Comparison of ENCODE assay signal across 8 cellular contexts in the genomic region with DNA sequence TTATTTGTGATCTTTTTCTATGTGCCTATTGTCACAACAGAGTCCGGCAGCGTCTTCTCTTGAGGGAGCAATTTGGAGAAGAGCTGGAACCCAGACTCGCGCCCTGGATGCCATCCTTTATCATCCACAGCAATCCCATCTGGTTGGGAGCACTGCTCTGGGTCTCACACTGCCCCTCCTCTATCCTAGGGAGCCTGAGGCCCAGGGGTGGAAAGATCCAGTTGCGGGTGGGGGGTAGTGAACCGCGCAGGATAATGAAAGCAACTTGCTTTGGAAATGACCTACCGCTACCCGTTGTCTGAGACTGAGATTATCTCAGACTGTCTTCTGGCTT. TPM values are rescaled to one million over a fixed set of nuclear protein-coding genes. Genes with fewer than 3 reads are reported as not detected.
A peak's percentile ranks its signal among the peaks of the same experiment; 100 is the strongest.
DNase-seq lines count a peak whose midpoint lies in the region; ATAC-seq and TF ChIP-seq lines count a peak whose summit lies in the region.

No MANE protein-coding gene starts in this region.

- no peak overlapping the region for H2AFZ ChIP-seq in OCI-LY3 (ENCODE audit: low read depth, low read length)
- H2AFZ ChIP-seq in neuronal stem cell (ENCODE audit: low read length), result peak overlapping the region; percentile 71

- no peaks in the 10 kb centered on the region for H3K9me3 Mint-ChIP-seq in Caco-2 (ENCODE audit: unreplicated experiment)
- H3K9me3 Mint-ChIP-seq in endodermal cell, result no peaks in the 10 kb centered on the region

- H2BK15ac ChIP-seq in neuronal stem cell (ENCODE audit: low read length), result no peak overlapping the region

- 0 to 14% methylated on average over 2 to 9 of the region's 9 CpGs for WGBS in endodermal cell (ENCODE audit: insufficient coverage in 1 of 2, insufficient read length in 1 of 2), 2 experiments
- WGBS in neuronal stem cell (ENCODE audit: extremely low coverage in 2 of 2, insufficient read length in 2 of 2, insufficient replicate concordance in 1 of 2), 2 donors, result no CpG with 5 or more reads among the region's 9 CpGs

- H3K27me3 ChIP-seq in Caco-2 (replicated peaks; ENCODE audit: control insufficient read depth, insufficient read depth, low read length) (no peaks in the 10 kb centered on the region), OCI-LY3 (ENCODE audit: low read depth, low read length) (no peaks in the 10 kb centered on the region), endodermal cell (ENCODE audit: control insufficient read depth, insufficient read depth, low read length, poor library complexity, severe bottlenecking) (no peaks in the 10 kb centered on the region), neuronal stem cell (ENCODE audit: control insufficient read depth in 3 of 3, insufficient read depth in 3 of 3, low read depth in 1 of 3, low read length in 3 of 3) (no peaks in the 10 kb centered on the region)

- no peak overlapping the region for H2BK120ac ChIP-seq in neuronal stem cell (ENCODE audit: low read depth, low read length)

- H3K9me3 ChIP-seq in Caco-2 (no peaks in the 10 kb centered on the region), OCI-LY3 (ENCODE audit: insufficient read depth, low read length) (no peaks in the 10 kb centered on the region), endodermal cell (ENCODE audit: control insufficient read depth, low read length) (no peaks in the 10 kb centered on the region), neuronal stem cell (replicated peaks in 1 of 2; ENCODE audit: control insufficient read depth in 2 of 2, insufficient read depth in 1 of 2, low read depth in 1 of 2, low read length in 2 of 2) (no peaks in the 10 kb centered on the region)

- peak overlapping the region; percentile 45 for H3K4me3 ChIP-seq in Caco-2 (ENCODE audit: low read depth, low read length)
- H3K4me3 ChIP-seq in OCI-LY3 (ENCODE audit: low read length), result peak overlapping the region; percentile 84
- peak overlapping the region; percentile 93 for H3K4me3 ChIP-seq in endodermal cell (ENCODE audit: low read length)
- peak overlapping the region; percentile 92 to 99 for H3K4me3 ChIP-seq in neuronal stem cell (ENCODE audit: low read length in 2 of 2)

- no peak overlapping the region for H3K27ac ChIP-seq in OCI-LY3 (ENCODE audit: low read length)
- H3K27ac ChIP-seq in endodermal cell (ENCODE audit: low read depth, low read length), result peak overlapping the region; percentile 77
- H3K27ac ChIP-seq in neuronal stem cell (replicated peaks; ENCODE audit: low read length), result no peak overlapping the region

- H3K9ac ChIP-seq in OCI-LY3 (ENCODE audit: low read length) (peak overlapping the region; percentile 73), endodermal cell (ENCODE audit: extremely low read depth, low read length, poor library complexity, severe bottlenecking) (peak overlapping the region; percentile 67), neuronal stem cell (ENCODE audit: low read depth, low read length, poor library complexity) (peak overlapping the region; percentile 86)

- no peak overlapping the region for H2BK12ac ChIP-seq in neuronal stem cell (ENCODE audit: low read length)

- peak overlapping the region; percentile 74 for H3K27ac Mint-ChIP-seq in Caco-2 (ENCODE audit: unreplicated experiment)
- peak overlapping the region; percentile 94 for H3K27ac Mint-ChIP-seq in endodermal cell

- intact Hi-C loops in Caco-2 (cut with micrococcal nuclease; ENCODE audit: unreplicated experiment), result loop anchor here (1.0 to 2.0 kb wide), 5 partner anchors 7 to 48 kb away; partner anchors contain the start of genes MRPL53, PCGF1 and TTC31

- no TSS peak for BruUV-seq in Caco-2 (replicated peaks; lab: Mats Ljungman, UMichigan)

- TF ChIP-seq CTCF in Caco-2 (IDR thresholded peaks at IDR 0.05; ENCODE audit: insufficient read depth in 1 of 2, low read depth in 1 of 2, low read length in 1 of 2, severe bottlenecking in 1 of 2, unreplicated experiment in 1 of 2), result no peak
- TF ChIP-seq CTCF in OCI-LY3 (IDR thresholded peaks at IDR 0.05; ENCODE audit: low read depth, low read length), result no peak
- TF ChIP-seq CTCF in endodermal cell (conservative IDR thresholded peaks at IDR 0.05), result no peak

- H3K36me3 ChIP-seq in Caco-2 (ENCODE audit: control insufficient read depth, insufficient read depth, low read length) (peaks cover 4% of the 10 kb centered on the region), OCI-LY3 (replicated peaks; ENCODE audit: low read depth, low read length) (peaks cover 24% of the 10 kb centered on the region), endodermal cell (ENCODE audit: control insufficient read depth, insufficient read depth, low read length) (peaks cover 28% of the 10 kb centered on the region), neuronal stem cell (replicated peaks in 1 of 2; ENCODE audit: control insufficient read depth in 2 of 2, insufficient read depth in 2 of 2, low read length in 2 of 2) (peaks cover 24 to 43% of the 10 kb centered on the region in 2 donors)

- H3K27me3 Mint-ChIP-seq in Caco-2 (ENCODE audit: insufficient read depth, unreplicated experiment) (no peaks in the 10 kb centered on the region), endodermal cell (ENCODE audit: insufficient read depth) (no peaks in the 10 kb centered on the region)

- H3K4me3 Mint-ChIP-seq in Caco-2 (ENCODE audit: unreplicated experiment) (peak overlapping the region; percentile 95), endodermal cell (peak overlapping the region; percentile 83)

- H3K14ac ChIP-seq in neuronal stem cell (ENCODE audit: low read length), result no peak overlapping the region

- H3K4me2 ChIP-seq in OCI-LY3 (ENCODE audit: low read length), result peak overlapping the region; percentile 93
- peak overlapping the region; percentile 87 for H3K4me2 ChIP-seq in neuronal stem cell (ENCODE audit: insufficient read depth, low read length, poor library complexity, severe bottlenecking)

- no peak overlapping the region for H3K18ac ChIP-seq in neuronal stem cell (ENCODE audit: low read length)

- DNase-seq in Caco-2 (no peak), endodermal cell (no peak), neuronal stem cell (ENCODE audit: low spot score) (no peak), HT-29 (ENCODE audit: low spot score) (no peak), iPS-NIHi11 (ENCODE audit: low spot score) (no peak), AG08396 (ENCODE audit: low spot score) (no peak)

- H3K79me2 ChIP-seq in OCI-LY3 (ENCODE audit: low read length), result peaks cover 25% of the 10 kb centered on the region

- H3K4ac ChIP-seq in neuronal stem cell (ENCODE audit: low read length), result no peak overlapping the region

- POLR2A ChIA-PET in Caco-2 (lab: Charles Lee), result interaction anchor here (0.7 to 2.7 kb wide), 10 partner anchors 8 to 630 kb away, joined by 3 to 24 read pairs (median 6); partner anchors contain the start of genes AUP1, HTRA2, MRPL53 and STAMBP

- no peak overlapping the region for H4K8ac ChIP-seq in neuronal stem cell (ENCODE audit: low read depth, low read length)

- no peak overlapping the region for H2BK5ac ChIP-seq in neuronal stem cell (ENCODE audit: low read length)

- no peak for ATAC-seq in HG03108 (IDR thresholded peaks at IDR 0.05; ENCODE audit: unreplicated experiment)

- H3K36me3 Mint-ChIP-seq in Caco-2 (ENCODE audit: insufficient read depth, unreplicated experiment) (peaks cover 71% of the 10 kb centered on the region), endodermal cell (ENCODE audit: low read depth) (peaks cover 27% of the 10 kb centered on the region)

- peaks cover 8% of the 10 kb centered on the region for H3K79me1 ChIP-seq in neuronal stem cell (ENCODE audit: low read depth, low read length)

- H4K20me1 ChIP-seq in OCI-LY3 (ENCODE audit: insufficient read depth, low read length), result no peaks in the 10 kb centered on the region

- H4K91ac ChIP-seq in neuronal stem cell (ENCODE audit: low read depth, low read length, poor library complexity), result no peak overlapping the region

- CTCF ChIA-PET in Caco-2 (lab: Charles Lee), result interaction anchor here (0.5 to 1.6 kb wide), 7 partner anchors 8 to 67 kb away, joined by 3 to 8 read pairs (median 6); partner anchors contain the start of genes CCDC142, MRPL53 and TTC31

- H3K4me1 Mint-ChIP-seq in Caco-2 (ENCODE audit: low read depth, unreplicated experiment) (peaks cover 41% of the 10 kb centered on the region), endodermal cell (peaks cover 27% of the 10 kb centered on the region)

- H3K4me1 ChIP-seq in Caco-2 (peaks cover 10% of the 10 kb centered on the region; the same call in 1 of the 2 replicates), OCI-LY3 (ENCODE audit: low read length) (peaks cover 25% of the 10 kb centered on the region), endodermal cell (ENCODE audit: control insufficient read depth, insufficient read depth, low read length) (no peaks in the 10 kb centered on the region), neuronal stem cell (ENCODE audit: control insufficient read depth in 2 of 2, insufficient read depth in 1 of 2, low read depth in 1 of 2, low read length in 2 of 2) (peaks cover 7 to 18% of the 10 kb centered on the region in 2 donors)

- H3K23ac ChIP-seq in neuronal stem cell (ENCODE audit: low read depth, low read length, poor library complexity), result no peak overlapping the region

- H2AK5ac ChIP-seq in neuronal stem cell (ENCODE audit: low read depth, low read length), result peak overlapping the region; percentile 77

RNA-seq across cellular contexts. Expression of gene WBP1, which starts 0.7 kb away (rescaled TPM):
- 53.4 and 54.8 TPM in 2 replicates for total RNA-seq in Caco-2 (2022)
- total RNA-seq in endodermal cell, result 100 to 1,000 TPM; 110 to 116 TPM
- 121 TPM for polyA plus RNA-seq in endodermal cell (2013, experiment 1 of 2)
- polyA plus RNA-seq in endodermal cell (2013, experiment 2 of 2), result 102 TPM
- polyA plus RNA-seq in neuronal stem cell (2013, experiment 1 of 2), result 148 TPM
- polyA plus RNA-seq in neuronal stem cell (2013, experiment 2 of 2), result 146 TPM
- 71.2 and 76.1 TPM in 2 replicates for total RNA-seq in HT-29 (2014; rRNA removed; shearing (Covaris generic))

RNA-seq across cellular contexts. Expression of gene INO80B, which starts 4.0 kb away (rescaled TPM):
- total RNA-seq in Caco-2 (2022), result 25.2 and 29.1 TPM in 2 replicates
- total RNA-seq in endodermal cell, result 10 to 100 TPM; 23.9 to 38.8 TPM
- 23.4 TPM for polyA plus RNA-seq in endodermal cell (2013, experiment 1 of 2)
- 17.1 TPM for polyA plus RNA-seq in endodermal cell (2013, experiment 2 of 2)
- polyA plus RNA-seq in neuronal stem cell (2013, experiment 1 of 2), result 17.7 TPM
- 17.8 TPM for polyA plus RNA-seq in neuronal stem cell (2013, experiment 2 of 2)
- total RNA-seq in HT-29 (2014; rRNA removed; shearing (Covaris generic)), result 26.0 and 34.6 TPM in 2 replicates

RNA-seq across cellular contexts. Expression of gene MOGS, which starts 6.3 kb away (rescaled TPM):
- total RNA-seq in Caco-2 (2022), result 70.5 and 71.1 TPM in 2 replicates
- total RNA-seq in endodermal cell, result 10 to 100 TPM; 64.8 to 72.9 TPM
- polyA plus RNA-seq in endodermal cell (2013, experiment 1 of 2), result 48.1 TPM
- polyA plus RNA-seq in endodermal cell (2013, experiment 2 of 2), result 46.6 TPM
- 39.6 TPM for polyA plus RNA-seq in neuronal stem cell (2013, experiment 1 of 2)
- 38.5 TPM for polyA plus RNA-seq in neuronal stem cell (2013, experiment 2 of 2)
- 84.7 and 91.9 TPM in 2 replicates for total RNA-seq in HT-29 (2014; rRNA removed; shearing (Covaris generic))

RNA-seq across cellular contexts. Expression of gene MRPL53, which starts 13.6 kb away (rescaled TPM):
- 88.4 and 102 TPM in 2 replicates for total RNA-seq in Caco-2 (2022)
- total RNA-seq in endodermal cell, result 10 to 100 TPM; 50.9 to 62.7 TPM
- 50.6 TPM for polyA plus RNA-seq in endodermal cell (2013, experiment 1 of 2)
- polyA plus RNA-seq in endodermal cell (2013, experiment 2 of 2), result 44.2 TPM
- polyA plus RNA-seq in neuronal stem cell (2013, experiment 1 of 2), result 80.8 TPM
- polyA plus RNA-seq in neuronal stem cell (2013, experiment 2 of 2), result 80.5 TPM
- 39.4 and 55.2 TPM in 2 replicates for total RNA-seq in HT-29 (2014; rRNA removed; shearing (Covaris generic))

RNA-seq across cellular contexts. Expression of gene RTKN, which starts 17.2 kb away (rescaled TPM):
- total RNA-seq in Caco-2 (2022) (123 and 139 TPM in 2 replicates), endodermal cell (100 to 1,000 TPM in 1 of 2 donors, 10 to 100 TPM in 1; 83.6 to 117 TPM)
- polyA plus RNA-seq in endodermal cell (2013, experiment 1 of 2), result 35.7 TPM
- 34.4 TPM for polyA plus RNA-seq in endodermal cell (2013, experiment 2 of 2)
- polyA plus RNA-seq in neuronal stem cell (2013, experiment 1 of 2), result 20.6 TPM
- polyA plus RNA-seq in neuronal stem cell (2013, experiment 2 of 2), result 20.1 TPM
- 115 and 128 TPM in 2 replicates for total RNA-seq in HT-29 (2014; rRNA removed; shearing (Covaris generic))

Comparison
In these comparisons a context has a peak if more than half of its experiments do, and no peak if none do; other contexts are left out.
1. H3K4me3 ChIP-seq: peak in every context shown above with its lines; median percentile 96 in neuronal stem cell; 93 in endodermal cell; 84 in OCI-LY3; 45 in Caco-2.